16 cellular contexts compared by ENCODE assay signal in genomic region chr18:49071776-49072175, GRCh38.
"Had no signal": no experiment of that assay in that cellular context is flagged by ENCODE, and none has a peak within 500 bp of the region (broad histone marks: within the 10 kb centered on the region; RNA-seq: fewer than 3 reads in every experiment).

No MANE protein-coding gene starts in this region.

- H3K36me3 Mint-ChIP-seq: neural progenitor cell had no signal

- H3K4me3 ChIP-seq: colonic mucosa, lung, neural progenitor cell, transverse colon had no signal

- H3K27me3 Mint-ChIP-seq: activated B cell treated with CpG ODN at 0.5 μM for 24 hours; activated CD4-positive, alpha-beta T cell treated with anti-CD3 and anti-CD28 coated beads, Interleukin-2, amount 10 ng/mL, durations not matched to agents 24 days and 14 days; activated naive CD4-positive, alpha-beta T cell treated with anti-CD3 and anti-CD28 coated beads, Interleukin-2, amount 50 U/mL, for 24 hours; stimulated activated memory B cell treated with anti-CD40 and anti-IgM and Interleukin-4, amounts not matched to agents 10 μg/mL and 1 μg/mL and 100 μg/mL, for 72 hours had no signal

- DNase-seq: activated B cell treated with CpG ODN at 0.5 μM for 24 hours; activated CD4-positive, alpha-beta T cell treated with anti-CD3 and anti-CD28 coated beads, Interleukin-2, amount 10 ng/mL, durations not matched to agents 24 days and 14 days; activated effector memory CD4-positive, alpha-beta T cell treated with anti-CD3 and anti-CD28 coated beads, Interleukin-2, amount 50 U/mL, for 16 hours; central memory CD4-positive, alpha-beta T cell; foreskin keratinocyte; glutamatergic neuron; stimulated activated CD4-positive, alpha-beta T cell treated with anti-CD3 and anti-CD28 coated beads, Interleukin-2, amount 100 ng/mL, for 48 hours; SW 1271; transverse colon had no signal

- H3K36me3 ChIP-seq: colonic mucosa, esophagus muscularis mucosa, neural progenitor cell, transverse colon had no signal

- H3K4me1 Mint-ChIP-seq: activated B cell treated with CpG ODN at 0.5 μM for 24 hours; activated naive CD4-positive, alpha-beta T cell treated with anti-CD3 and anti-CD28 coated beads, Interleukin-2, amount 50 U/mL, for 24 hours; stimulated activated memory B cell treated with anti-CD40 and anti-IgM and Interleukin-4, amounts not matched to agents 10 μg/mL and 1 μg/mL and 100 μg/mL, for 72 hours had no signal

- H3K27ac ChIP-seq: colonic mucosa, foreskin keratinocyte, neural progenitor cell, parathyroid adenoma, transverse colon had no signal

- H2AFZ ChIP-seq: neural progenitor cell, parathyroid adenoma had no signal

- H3K4me2 ChIP-seq: neural progenitor cell had no signal

- H3K9me3 Mint-ChIP-seq: activated B cell treated with CpG ODN at 0.5 μM for 24 hours; activated naive CD4-positive, alpha-beta T cell treated with anti-CD3 and anti-CD28 coated beads, Interleukin-2, amount 50 U/mL, for 24 hours; neural progenitor cell had no signal

- H3K4me1 ChIP-seq: colonic mucosa, foreskin keratinocyte, neural progenitor cell, parathyroid adenoma had no signal

- H3K27me3 ChIP-seq: colonic mucosa, esophagus muscularis mucosa, foreskin keratinocyte, neural progenitor cell, transverse colon had no signal

- H3K9me3 ChIP-seq: colonic mucosa, esophagus muscularis mucosa, transverse colon had no signal

- H3K9ac ChIP-seq: neural progenitor cell, parathyroid adenoma had no signal

- ATAC-seq: foreskin keratinocyte; stimulated activated memory B cell treated with anti-CD40 and anti-IgM and Interleukin-4, amounts not matched to agents 10 μg/mL and 1 μg/mL and 100 μg/mL, for 72 hours had no signal

- H3K4me3 Mint-ChIP-seq: activated B cell treated with CpG ODN at 0.5 μM for 24 hours; activated CD4-positive, alpha-beta T cell treated with anti-CD3 and anti-CD28 coated beads, Interleukin-2, amount 10 ng/mL, durations not matched to agents 24 days and 14 days; activated naive CD4-positive, alpha-beta T cell treated with anti-CD3 and anti-CD28 coated beads, Interleukin-2, amount 50 U/mL, for 24 hours; neural progenitor cell; stimulated activated memory B cell treated with anti-CD40 and anti-IgM and Interleukin-4, amounts not matched to agents 10 μg/mL and 1 μg/mL and 100 μg/mL, for 72 hours had no signal

- H3K27ac Mint-ChIP-seq: activated B cell treated with CpG ODN at 0.5 μM for 24 hours; activated naive CD4-positive, alpha-beta T cell treated with anti-CD3 and anti-CD28 coated beads, Interleukin-2, amount 50 U/mL, for 24 hours; neural progenitor cell; stimulated activated memory B cell treated with anti-CD40 and anti-IgM and Interleukin-4, amounts not matched to agents 10 μg/mL and 1 μg/mL and 100 μg/mL, for 72 hours had no signal
